Comparison of ENCODE assay signal across 19 cellular contexts in the genomic region with DNA sequence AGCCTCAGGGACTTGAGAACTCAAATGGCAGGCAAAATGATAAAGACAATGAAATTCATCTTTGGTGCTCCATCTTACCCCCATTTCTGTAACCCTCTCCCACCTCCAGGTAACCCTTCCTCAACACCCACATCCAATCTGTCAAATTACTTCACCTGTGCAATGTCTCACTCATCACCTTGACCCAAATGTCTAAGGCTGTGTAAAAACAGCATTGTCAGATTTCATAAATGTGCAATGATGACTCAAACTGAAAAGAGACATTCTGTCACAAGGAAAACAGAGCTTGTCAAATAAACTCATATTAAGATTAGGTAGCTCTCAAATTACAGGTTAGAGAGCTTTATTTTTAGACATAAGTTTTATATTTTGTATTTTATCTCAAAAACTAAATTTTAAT. TPM values are rescaled to one million over a fixed set of nuclear protein-coding genes. Genes with fewer than 3 reads are reported as not detected.
A peak's percentile ranks its signal among the peaks of the same experiment; 100 is the strongest.
DNase-seq lines count a peak whose midpoint lies in the region; ATAC-seq lines count a peak whose summit lies in the region.
"Had no signal": no experiment of that assay in that cellular context is flagged by ENCODE, and none has a peak within 500 bp of the region (broad histone marks: within the 10 kb centered on the region; RNA-seq: fewer than 3 reads in every experiment).

No MANE protein-coding gene starts in this region.

- peak; percentile 33 to 79 for ATAC-seq in activated naive CD4-positive, alpha-beta T cell treated with anti-CD3 and anti-CD28 coated beads, Interleukin-2, amount 50 U/mL, for 72 hours
- ATAC-seq in GM21526 (IDR thresholded peaks at IDR 0.05; ENCODE audit: low FRiP score, unreplicated experiment) (peak; percentile 53), HG03280 (IDR thresholded peaks at IDR 0.05; ENCODE audit: unreplicated experiment) (peak; percentile 44), sciatic nerve (no peak)
- ATAC-seq in stimulated activated memory B cell treated with anti-CD40 and anti-IgM and Interleukin-4, amounts not matched to agents 10 μg/mL and 1 μg/mL and 100 μg/mL, for 72 hours: no peak

- H3K4me1 Mint-ChIP-seq in stimulated activated memory B cell treated with anti-CD40 and anti-IgM and Interleukin-4, amounts not matched to agents 10 μg/mL and 1 μg/mL and 100 μg/mL, for 72 hours: peaks cover 41% of the 10 kb centered on the region
- H3K4me1 Mint-ChIP-seq: endodermal cell, nephron had no signal

- no peak overlapping the region for H3K27ac Mint-ChIP-seq in activated naive CD4-positive, alpha-beta T cell treated with anti-CD3 and anti-CD28 coated beads, Interleukin-2, amount 50 U/mL, for 72 hours
- H3K27ac Mint-ChIP-seq in stimulated activated memory B cell treated with anti-CD40 and anti-IgM and Interleukin-4, amounts not matched to agents 10 μg/mL and 1 μg/mL and 100 μg/mL, for 72 hours: peak overlapping the region; percentile 73
- H3K27ac Mint-ChIP-seq: endodermal cell, nephron had no signal

- no peak overlapping the region for H3K4me3 Mint-ChIP-seq in stimulated activated memory B cell treated with anti-CD40 and anti-IgM and Interleukin-4, amounts not matched to agents 10 μg/mL and 1 μg/mL and 100 μg/mL, for 72 hours
- H3K4me3 Mint-ChIP-seq: endodermal cell, nephron had no signal

- no peak for DNase-seq in activated naive CD4-positive, alpha-beta T cell treated with anti-CD3 and anti-CD28 coated beads, Interleukin-2, amount 50 U/mL, for 72 hours (ENCODE audit: low spot score in 2 of 2)
- DNase-seq in activated naive CD4-positive, alpha-beta T cell (lab: John Stamatoyannopoulos, UW): no peak
- no peak for DNase-seq in cerebellar cortex (ENCODE audit: low spot score)
- DNase-seq in sciatic nerve (ENCODE audit: low spot score): no peak
- DNase-seq in dermis blood vessel endothelial cell: no peak
- DNase-seq: activated CD4-positive, alpha-beta T cell treated with anti-CD3 and anti-CD28 coated beads, Interleukin-2, amount 50 U/mL, for 48 hours; adrenal gland; cerebellar nuclear complex; DMS53; endodermal cell; hippocampal formation; kidney glomerular epithelial cell; mesenchymal stem cell; NCI-H1048; uterus had no signal

- no peaks in the 10 kb centered on the region for H3K27me3 Mint-ChIP-seq in stimulated activated memory B cell treated with anti-CD40 and anti-IgM and Interleukin-4, amounts not matched to agents 10 μg/mL and 1 μg/mL and 100 μg/mL, for 72 hours

- intact Hi-C loops in sciatic nerve (cut with DNase I): no loop called here

- no peaks in the 10 kb centered on the region for H3K36me3 Mint-ChIP-seq in activated naive CD4-positive, alpha-beta T cell treated with anti-CD3 and anti-CD28 coated beads, Interleukin-2, amount 50 U/mL, for 72 hours
- no peaks in the 10 kb centered on the region for H3K36me3 Mint-ChIP-seq in stimulated activated memory B cell treated with anti-CD40 and anti-IgM and Interleukin-4, amounts not matched to agents 10 μg/mL and 1 μg/mL and 100 μg/mL, for 72 hours

- no peaks in the 10 kb centered on the region for H3K9me3 Mint-ChIP-seq in activated naive CD4-positive, alpha-beta T cell treated with anti-CD3 and anti-CD28 coated beads, Interleukin-2, amount 50 U/mL, for 72 hours
- no peaks in the 10 kb centered on the region for H3K9me3 Mint-ChIP-seq in stimulated activated memory B cell treated with anti-CD40 and anti-IgM and Interleukin-4, amounts not matched to agents 10 μg/mL and 1 μg/mL and 100 μg/mL, for 72 hours
- H3K9me3 Mint-ChIP-seq: endodermal cell, nephron had no signal

RNA-seq across cellular contexts. Expression of a gene that starts 19.9 kb away (rescaled TPM):
- total RNA-seq in activated naive CD4-positive, alpha-beta T cell treated with anti-CD3 and anti-CD28 coated beads, Interleukin-2, amount 50 U/mL, for 72 hours: 1 to 10 TPM in 1 of 2 donors, under 1 TPM in 1; 0.57 to 1.4 TPM
- 5.3 TPM for total RNA-seq in sciatic nerve
- 1.2 and 1.9 TPM in 2 replicates for total RNA-seq in dermis blood vessel endothelial cell

Comparison
In these comparisons a context has a peak if more than half of its experiments do, and no peak if none do; other contexts are left out.
1. ATAC-seq: peak in activated naive CD4-positive, alpha-beta T cell treated with anti-CD3 and anti-CD28 coated beads, Interleukin-2, amount 50 U/mL, for 72 hours (2 of 2), GM21526 (single experiment) and HG03280 (single experiment); none in stimulated activated memory B cell treated with anti-CD40 and anti-IgM and Interleukin-4, amounts not matched to agents 10 μg/mL and 1 μg/mL and 100 μg/mL, for 72 hours (single experiment) and sciatic nerve (single experiment).